19 cellular contexts compared by ENCODE assay signal in the genomic region with DNA sequence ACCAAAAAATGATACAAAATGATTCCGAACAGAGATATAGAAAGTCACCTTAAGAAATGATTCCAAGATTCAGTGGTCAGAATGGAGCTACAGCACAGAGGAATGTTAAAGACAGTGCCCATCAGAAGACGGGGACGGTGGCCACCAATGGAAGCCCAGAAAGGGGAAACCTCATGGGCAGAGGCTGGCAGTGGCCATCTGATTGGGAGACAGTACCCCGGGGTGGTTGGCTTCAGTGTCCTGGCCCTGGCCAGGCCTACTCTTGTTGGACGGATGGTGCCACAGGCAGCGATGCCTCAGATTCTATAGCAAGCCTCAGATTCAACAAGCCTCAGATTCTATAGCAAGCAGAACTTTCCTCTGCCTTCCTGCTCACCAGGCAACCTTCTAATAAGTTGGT. TPM values are rescaled to one million over a fixed set of nuclear protein-coding genes. Genes with fewer than 3 reads are reported as not detected.
DNase-seq lines count a peak whose midpoint lies in the region; ATAC-seq and TF ChIP-seq lines count a peak whose summit lies in the region.
"Had no signal": no experiment of that assay in that cellular context is flagged by ENCODE, and none has a peak within 500 bp of the region (broad histone marks: within the 10 kb centered on the region; RNA-seq: fewer than 3 reads in every experiment).

No MANE protein-coding gene starts in this region.

- H3F3A ChIP-seq in GM23248 (ENCODE audit: insufficient read depth) = peaks cover 9% of the 10 kb centered on the region; the same call in 1 of the 2 replicates

- WGBS in GM23248 (ENCODE audit: low coverage in 1 of 2, low lambda C conversion rate in 2 of 2, missing lambda C conversion rate in 2 of 2), 2 experiments = 97 to 99% methylated on average over 6 of the region's 6 CpGs
- 92 to 98% methylated on average over 6 of the region's 6 CpGs for WGBS in endodermal cell (ENCODE audit: insufficient coverage in 1 of 2, insufficient read length in 1 of 2), 2 experiments

- H3K4me1 Mint-ChIP-seq in endodermal cell = no peaks in the 10 kb centered on the region
- H3K4me1 Mint-ChIP-seq in stimulated activated effector memory CD8-positive, alpha-beta T cell treated with anti-CD3 and anti-CD28 coated beads, Interleukin-12 subunit alpha, Interleukin-12 subunit beta, amount 100 ng/mL, for 72 hours = no peaks in the 10 kb centered on the region
- H3K4me1 Mint-ChIP-seq: CD8-positive, alpha-beta memory T cell had no signal

- peaks cover 2% of the 10 kb centered on the region for H3K36me3 Mint-ChIP-seq in endodermal cell (ENCODE audit: low read depth)
- no peaks in the 10 kb centered on the region for H3K36me3 Mint-ChIP-seq in stimulated activated effector memory CD8-positive, alpha-beta T cell treated with anti-CD3 and anti-CD28 coated beads, Interleukin-12 subunit alpha, Interleukin-12 subunit beta, amount 100 ng/mL, for 72 hours
- H3K36me3 Mint-ChIP-seq: CD4-positive, CD25-positive, alpha-beta regulatory T cell had no signal

- H3K4me3 Mint-ChIP-seq in endodermal cell = no peak overlapping the region
- no peak overlapping the region for H3K4me3 Mint-ChIP-seq in stimulated activated effector memory CD8-positive, alpha-beta T cell treated with anti-CD3 and anti-CD28 coated beads, Interleukin-12 subunit alpha, Interleukin-12 subunit beta, amount 100 ng/mL, for 72 hours
- H3K4me3 Mint-ChIP-seq: CD4-positive, CD25-positive, alpha-beta regulatory T cell; CD8-positive, alpha-beta memory T cell had no signal

- no peak for TF ChIP-seq CTCF in RWPE2 (IDR thresholded peaks at IDR 0.05; ENCODE audit: poor library complexity, severe bottlenecking)
- TF ChIP-seq CTCF in endodermal cell (conservative IDR thresholded peaks at IDR 0.05) = no peak

- H3K27me3 Mint-ChIP-seq in endodermal cell (ENCODE audit: insufficient read depth) = peaks cover 4% of the 10 kb centered on the region

- peaks cover 31% of the 10 kb centered on the region for H3K4me1 ChIP-seq in GM23248 (ENCODE audit: insufficient read depth)
- H3K4me1 ChIP-seq in RWPE2 (ENCODE audit: insufficient read depth, poor library complexity, severe bottlenecking) = peaks cover 21% of the 10 kb centered on the region
- H3K4me1 ChIP-seq in endodermal cell (ENCODE audit: control insufficient read depth, insufficient read depth, low read length) = no peaks in the 10 kb centered on the region
- H3K4me1 ChIP-seq: Caco-2 had no signal

- H3K9me3 Mint-ChIP-seq in endodermal cell = peaks cover 19% of the 10 kb centered on the region
- no peaks in the 10 kb centered on the region for H3K9me3 Mint-ChIP-seq in stimulated activated effector memory CD8-positive, alpha-beta T cell treated with anti-CD3 and anti-CD28 coated beads, Interleukin-12 subunit alpha, Interleukin-12 subunit beta, amount 100 ng/mL, for 72 hours
- H3K9me3 Mint-ChIP-seq: CD4-positive, CD25-positive, alpha-beta regulatory T cell had no signal

- H3K9me3 ChIP-seq in GM23248 (ENCODE audit: low read depth) (no peaks in the 10 kb centered on the region), RWPE2 (ENCODE audit: severe bottlenecking) (peaks cover under 1% of the 10 kb centered on the region), endodermal cell (ENCODE audit: control insufficient read depth, low read length) (no peaks in the 10 kb centered on the region)
- H3K9me3 ChIP-seq: BE2C, Caco-2 had no signal

- no peak for ATAC-seq in RWPE2 (ENCODE audit: low read depth)
- ATAC-seq in stimulated activated effector memory CD8-positive, alpha-beta T cell treated with anti-CD3 and anti-CD28 coated beads, Interleukin-12 subunit alpha, Interleukin-12 subunit beta, amount 100 ng/mL, for 72 hours = no peak
- ATAC-seq: HCT116 had no signal

- H3K27me3 ChIP-seq in GM23248 (replicated peaks; ENCODE audit: insufficient read depth) (no peaks in the 10 kb centered on the region), RWPE2 (ENCODE audit: insufficient read depth, poor library complexity, severe bottlenecking) (no peaks in the 10 kb centered on the region), endodermal cell (ENCODE audit: control insufficient read depth, insufficient read depth, low read length, poor library complexity, severe bottlenecking) (no peaks in the 10 kb centered on the region)
- H3K27me3 ChIP-seq: BE2C had no signal

- no peaks in the 10 kb centered on the region for H3K79me2 ChIP-seq in GM23248 (ENCODE audit: insufficient read depth)

- H3K9ac ChIP-seq in GM23248 (peak overlapping the region; percentile 43), endodermal cell (ENCODE audit: extremely low read depth, low read length, poor library complexity, severe bottlenecking) (no peak overlapping the region)

- in situ Hi-C loops in GM23248 (cut with MboI) = no loop called here

- H3K36me3 ChIP-seq in GM23248 (ENCODE audit: low read depth) = no peaks in the 10 kb centered on the region
- H3K36me3 ChIP-seq in RWPE2 (ENCODE audit: low read depth) = no peaks in the 10 kb centered on the region
- no peaks in the 10 kb centered on the region for H3K36me3 ChIP-seq in endodermal cell (ENCODE audit: control insufficient read depth, insufficient read depth, low read length)
- H3K36me3 ChIP-seq: BE2C had no signal

- H3K4me3 ChIP-seq in GM23248 = no peak overlapping the region
- H3K4me3 ChIP-seq in RWPE2 (ENCODE audit: severe bottlenecking) = no peak overlapping the region
- no peak overlapping the region for H3K4me3 ChIP-seq in endodermal cell (ENCODE audit: low read length)

- no peak overlapping the region for H2AFZ ChIP-seq in GM23248

- H3K27ac ChIP-seq in GM23248 = peak overlapping the region; percentile 63
- peak overlapping the region; percentile 3 for H3K27ac ChIP-seq in RWPE2 (ENCODE audit: poor library complexity, severe bottlenecking)
- no peak overlapping the region for H3K27ac ChIP-seq in endodermal cell (ENCODE audit: low read depth, low read length)

- no peak overlapping the region for H3K4me2 ChIP-seq in GM23248 (ENCODE audit: unreplicated experiment)

- H3K27ac Mint-ChIP-seq in endodermal cell = no peak overlapping the region
- peak overlapping the region; percentile 51 for H3K27ac Mint-ChIP-seq in stimulated activated effector memory CD8-positive, alpha-beta T cell treated with anti-CD3 and anti-CD28 coated beads, Interleukin-12 subunit alpha, Interleukin-12 subunit beta, amount 100 ng/mL, for 72 hours
- H3K27ac Mint-ChIP-seq: CD4-positive, CD25-positive, alpha-beta regulatory T cell had no signal

- no peaks in the 10 kb centered on the region for H3K9me2 ChIP-seq in GM23248 (ENCODE audit: insufficient read depth)

- DNase-seq in GM23248 (no peak), RWPE2 (ENCODE audit: low spot score) (no peak), endodermal cell (peak; percentile 20), NCI-H146 treated with DMSO at 0.1 percent for 48 hours (lab: John Stamatoyannopoulos, UW; ENCODE audit: unreplicated experiment) (no peak), COR-L47 (lab: John Stamatoyannopoulos, UW) (no peak), NCI-H526 treated with DMSO at 0.1 percent for 48 hours (lab: John Stamatoyannopoulos, UW) (no peak)
- DNase-seq in stimulated activated effector memory CD8-positive, alpha-beta T cell treated with anti-CD3 and anti-CD28 coated beads, Interleukin-12 subunit alpha, Interleukin-12 subunit beta, amount 100 ng/mL, for 72 hours (ENCODE audit: low spot score in 2 of 2) = no peak
- DNase-seq: ACHN; BE2C; C1 segment of cervical spinal cord; Caco-2; CD4-positive, CD25-positive, alpha-beta regulatory T cell; CD8-positive, alpha-beta memory T cell; DMS79; GDM1; GOT3; H7 had no signal

- no peaks in the 10 kb centered on the region for H4K20me1 ChIP-seq in GM23248 (ENCODE audit: insufficient read depth)

RNA-seq across cellular contexts. Expression of a gene that starts 16.6 kb away (rescaled TPM):
- 181 and 227 TPM in 2 replicates for total RNA-seq in GM23248 (2014; rRNA removed; shearing (Covaris generic))
- polyA plus RNA-seq in GM23248 (2016; fragmentation: Nextera tagmentation; extraction: Ambion mirVana) = 390 and 398 TPM in 2 replicates
- not detected for total RNA-seq in endodermal cell
- not detected for polyA plus RNA-seq in endodermal cell (2013, experiment 1 of 2)
- not detected for polyA plus RNA-seq in endodermal cell (2013, experiment 2 of 2)
- total RNA-seq: Caco-2, H7, HT-29 had no signal

RNA-seq across cellular contexts. Expression of a gene that starts 48.1 kb away (rescaled TPM):
- total RNA-seq in GM23248 (2014; rRNA removed; shearing (Covaris generic)) = 418 and 473 TPM in 2 replicates
- 370 and 395 TPM in 2 replicates for polyA plus RNA-seq in GM23248 (2016; fragmentation: Nextera tagmentation; extraction: Ambion mirVana)
- total RNA-seq in endodermal cell = 100 to 1,000 TPM; 226 to 235 TPM
- 162 TPM for polyA plus RNA-seq in endodermal cell (2013, experiment 1 of 2)
- 156 TPM for polyA plus RNA-seq in endodermal cell (2013, experiment 2 of 2)

RNA-seq across cellular contexts. Expression of a gene that starts 52.1 kb away (rescaled TPM):
- 84.0 and 85.5 TPM in 2 replicates for total RNA-seq in GM23248 (2014; rRNA removed; shearing (Covaris generic))
- 73.8 and 73.9 TPM in 2 replicates for polyA plus RNA-seq in GM23248 (2016; fragmentation: Nextera tagmentation; extraction: Ambion mirVana)
- total RNA-seq in endodermal cell = 10 to 100 TPM; 13.9 to 16.8 TPM
- polyA plus RNA-seq in endodermal cell (2013, experiment 1 of 2) = 22.7 TPM
- 19.5 TPM for polyA plus RNA-seq in endodermal cell (2013, experiment 2 of 2)

Comparison
In these comparisons a context has a peak if more than half of its experiments do, and no peak if none do; other contexts are left out.
1. RNA of a gene that starts 16.6 kb away (total RNA-seq): 181 to 227 TPM in GM23248; not detected in endodermal cell; every median in the first group is over 100 times any median in the second.